Comparison of ENCODE assay signal across 8 cellular contexts in genomic region chr6:51314965-51315364, GRCh38.
"Had no signal": no experiment of that assay in that cellular context is flagged by ENCODE, and none has a peak within 500 bp of the region (broad histone marks: within the 10 kb centered on the region; RNA-seq: fewer than 3 reads in every experiment).

No MANE protein-coding gene starts in this region.

- FAIRE-seq: H1, H54, K562 had no signal

- H3K9me3 Mint-ChIP-seq: GM23338, H9 had no signal

- H3K4me3 ChIP-seq: GM23338, K562 had no signal

- H3K27ac Mint-ChIP-seq: GM23338, H9 had no signal

- H3K4me3 Mint-ChIP-seq: GM23338, H9 had no signal

- H3K4me2 ChIP-seq: GM23338 had no signal

- H2AFZ ChIP-seq: GM23338 had no signal

- ATAC-seq: GM23338, K562 had no signal

- H3K27ac ChIP-seq: HL-60 had no signal

- DNase-seq: H9, HCEC 1CT, IMR-90 had no signal
